1 cellular context compared by ENCODE assay signal in genomic region chr14:35368993-35369392, GRCh38.
TF ChIP-seq lines count a peak whose summit lies in the region.

No MANE protein-coding gene starts in this region.

TF ChIP-seq in K562, 482 proteins besides CTCF, POLR2A, EP300 and RAD21:
- TF ChIP-seq, protein P1, sequence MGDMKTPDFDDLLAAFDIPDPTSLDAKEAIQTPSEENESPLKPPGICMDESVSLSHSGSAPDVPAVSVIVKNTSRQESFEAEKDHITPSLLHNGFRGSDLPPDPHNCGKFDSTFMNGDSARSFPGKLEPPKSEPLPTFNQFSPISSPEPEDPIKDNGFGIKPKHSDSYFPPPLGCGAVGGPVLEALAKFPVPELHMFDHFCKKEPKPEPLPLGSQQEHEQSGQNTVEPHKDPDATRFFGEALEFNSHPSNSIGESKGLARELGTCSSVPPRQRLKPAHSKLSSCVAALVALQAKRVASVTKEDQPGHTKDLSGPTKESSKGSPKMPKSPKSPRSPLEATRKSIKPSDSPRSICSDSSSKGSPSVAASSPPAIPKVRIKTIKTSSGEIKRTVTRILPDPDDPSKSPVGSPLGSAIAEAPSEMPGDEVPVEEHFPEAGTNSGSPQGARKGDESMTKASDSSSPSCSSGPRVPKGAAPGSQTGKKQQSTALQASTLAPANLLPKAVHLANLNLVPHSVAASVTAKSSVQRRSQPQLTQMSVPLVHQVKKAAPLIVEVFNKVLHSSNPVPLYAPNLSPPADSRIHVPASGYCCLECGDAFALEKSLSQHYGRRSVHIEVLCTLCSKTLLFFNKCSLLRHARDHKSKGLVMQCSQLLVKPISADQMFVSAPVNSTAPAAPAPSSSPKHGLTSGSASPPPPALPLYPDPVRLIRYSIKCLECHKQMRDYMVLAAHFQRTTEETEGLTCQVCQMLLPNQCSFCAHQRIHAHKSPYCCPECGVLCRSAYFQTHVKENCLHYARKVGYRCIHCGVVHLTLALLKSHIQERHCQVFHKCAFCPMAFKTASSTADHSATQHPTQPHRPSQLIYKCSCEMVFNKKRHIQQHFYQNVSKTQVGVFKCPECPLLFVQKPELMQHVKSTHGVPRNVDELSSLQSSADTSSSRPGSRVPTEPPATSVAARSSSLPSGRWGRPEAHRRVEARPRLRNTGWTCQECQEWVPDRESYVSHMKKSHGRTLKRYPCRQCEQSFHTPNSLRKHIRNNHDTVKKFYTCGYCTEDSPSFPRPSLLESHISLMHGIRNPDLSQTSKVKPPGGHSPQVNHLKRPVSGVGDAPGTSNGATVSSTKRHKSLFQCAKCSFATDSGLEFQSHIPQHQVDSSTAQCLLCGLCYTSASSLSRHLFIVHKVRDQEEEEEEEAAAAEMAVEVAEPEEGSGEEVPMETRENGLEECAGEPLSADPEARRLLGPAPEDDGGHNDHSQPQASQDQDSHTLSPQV (IDR thresholded peaks at IDR 0.05), result peak; percentile 24; the same call in 1 of the 2 replicates
- TF ChIP-seq POLR2G (IDR thresholded peaks at IDR 0.05; ENCODE audit: low read depth, low read length) (0 out of 2 replicates have a peak, but pooled peaks have one; percentile 26), RBFOX2 (IDR thresholded peaks at IDR 0.05; ENCODE audit: low read depth, low read length) (0 out of 2 replicates have a peak, but pooled peaks have one; percentile 50), RBM25 (IDR thresholded peaks at IDR 0.05; ENCODE audit: low read depth, low read length, severe bottlenecking) (no peak)
